In genomic region chr20:4509825-4510522, GRCh38 we compare ENCODE assay signal across 28 cellular contexts.
DNase-seq lines count a peak whose midpoint lies in the region; FAIRE-seq and TF ChIP-seq lines count a peak whose summit lies in the region.
"Had no signal": no experiment of that assay in that cellular context is flagged by ENCODE, and none has a peak within 500 bp of the region (broad histone marks: within the 10 kb centered on the region; RNA-seq: fewer than 3 reads in every experiment).

No MANE protein-coding gene starts in this region.

- in situ Hi-C loops in Caki2 (cut with HindIII; ENCODE audit: low pct_unique_long_range_greater_than_20kb, low sequenced_read_pairs) (no loop called here), brain microvascular endothelial cell (cut with HindIII; ENCODE audit: low pct_ligation_motif_present, low sequenced_read_pairs) (no loop called here)

- DNase-seq in Caki2 (ENCODE audit: low read depth) (peak; percentile 48), LHCN-M2 (ENCODE audit: low read depth) (peak; percentile 64), brain microvascular endothelial cell (peak; percentile 44), keratinocyte (ENCODE audit: low read depth, low spot score) (no peak), NOMO-1 treated with dmso at 0.1 percent for 144 hours (lab: John Stamatoyannopoulos, UW; ENCODE audit: unreplicated experiment) (no peak), GDM1 (lab: John Stamatoyannopoulos, UW) (no peak), cerebellum (ENCODE audit: low spot score) (no peak), cerebellar cortex (ENCODE audit: low spot score) (no peak)
- DNase-seq: activated CD4-positive, alpha-beta T cell treated with anti-CD3 and anti-CD28 coated beads for 1 hour; activated T-cell treated with anti-CD3 and anti-CD28 coated beads, Interleukin-2, amount 50 U/mL, for 1 hour; adrenal gland; CD4-positive, alpha-beta T cell; DMS153; dorsolateral prefrontal cortex; hypothalamus; islet precursor cell; lower lobe of right lung; MM.1S; NCI-H146; NCI-H2171; NCI-H526; psoas muscle; small intestine; stimulated activated CD4-positive, alpha-beta T cell treated with anti-CD3 and anti-CD28 coated beads, Interleukin-2, amount 100 ng/mL, for 24 hours had no signal

- no peak overlapping the region for H3K4me2 ChIP-seq in keratinocyte (ENCODE audit: control insufficient read depth, extremely low read depth, insufficient read depth, low read depth, low read length)

- dilution Hi-C loops in keratinocyte (cut with MboI; ENCODE audit: extremely low pct_ligation_motif_present, low sequenced_read_pairs) = no loop called here

- no peak for TF ChIP-seq CTCF in brain microvascular endothelial cell (IDR thresholded peaks at IDR 0.05; ENCODE audit: low read depth, low read length, missing control alignments)
- no peak for TF ChIP-seq CTCF in keratinocyte (optimal IDR thresholded peaks at IDR 0.05 in 1 of 3, IDR thresholded peaks at IDR 0.05 in 1 of 3, conservative IDR thresholded peaks at IDR 0.05 in 1 of 3; ENCODE audit: extremely low read depth in 1 of 3, insufficient read depth in 2 of 3, low read length in 3 of 3)

- no peaks in the 10 kb centered on the region for H4K20me1 ChIP-seq in keratinocyte (ENCODE audit: control insufficient read depth, extremely low read depth, insufficient read depth, low read length)

- peaks cover 2% of the 10 kb centered on the region for H3K9me3 ChIP-seq in keratinocyte (ENCODE audit: control insufficient read depth, low read depth, low read length)
- H3K9me3 ChIP-seq: adrenal gland, psoas muscle had no signal

- H3K27me3 ChIP-seq in brain microvascular endothelial cell (replicated peaks) = no peaks in the 10 kb centered on the region
- H3K27me3 ChIP-seq in keratinocyte (ENCODE audit: control insufficient read depth, extremely low read depth, insufficient read depth, low read length) = no peaks in the 10 kb centered on the region
- H3K27me3 ChIP-seq: adrenal gland had no signal

- FAIRE-seq in keratinocyte (lab: Jason Lieb, UNC) = peak; percentile 68
- FAIRE-seq: endothelial cell of umbilical vein, frontal cortex, GM12878 had no signal

- peaks cover 29% of the 10 kb centered on the region for H3K4me1 ChIP-seq in keratinocyte (ENCODE audit: control insufficient read depth, extremely low read depth, insufficient read depth, low read length)
- H3K4me1 ChIP-seq: lower lobe of right lung, psoas muscle had no signal

- H3K4me3 ChIP-seq in brain microvascular endothelial cell (ENCODE audit: low read depth, low read length) (no peak overlapping the region), keratinocyte (ENCODE audit: control insufficient read depth in 2 of 3, extremely low read depth in 1 of 3, insufficient read depth in 2 of 3, low read depth in 1 of 3, low read length in 3 of 3) (no peak overlapping the region)
- H3K4me3 ChIP-seq: adrenal gland, dorsolateral prefrontal cortex, GM12878, lower lobe of right lung, psoas muscle had no signal

- H3K79me2 ChIP-seq in keratinocyte (ENCODE audit: control insufficient read depth, insufficient read depth, low read length) = no peaks in the 10 kb centered on the region

- no peaks in the 10 kb centered on the region for H3K9me1 ChIP-seq in keratinocyte (ENCODE audit: control insufficient read depth, extremely low read depth, insufficient read depth, low read length)

- peak overlapping the region; percentile 32 for H3K27ac ChIP-seq in brain microvascular endothelial cell
- H3K27ac ChIP-seq in keratinocyte (ENCODE audit: control insufficient read depth, insufficient read depth, low read length) = no peak overlapping the region
- H3K27ac ChIP-seq: adrenal gland, dorsolateral prefrontal cortex, HL-60, lower lobe of right lung, psoas muscle had no signal

- no peak overlapping the region for H2AFZ ChIP-seq in keratinocyte (ENCODE audit: control insufficient read depth, low read length)

- no peaks in the 10 kb centered on the region for H3K36me3 ChIP-seq in brain microvascular endothelial cell (replicated peaks)
- H3K36me3 ChIP-seq in keratinocyte (ENCODE audit: control insufficient read depth in 2 of 2, extremely low read depth in 1 of 2, insufficient read depth in 2 of 2, low read length in 2 of 2) = no peaks in the 10 kb centered on the region
- H3K36me3 ChIP-seq: adrenal gland, lower lobe of right lung had no signal

- H3K9ac ChIP-seq in keratinocyte (ENCODE audit: control insufficient read depth, extremely low read depth, insufficient read depth, low read length) = no peak overlapping the region

Comparison
In these comparisons a context has a peak if more than half of its experiments do, and no peak if none do; other contexts are left out.
1. DNase-seq: peak in Caki2 (single experiment), LHCN-M2 (single experiment) and brain microvascular endothelial cell (single experiment); none in keratinocyte (single experiment), NOMO-1 treated with dmso at 0.1 percent for 144 hours (single experiment), GDM1 (single experiment), cerebellum (single experiment) and cerebellar cortex (single experiment).